Comparison of ENCODE assay signal across 14 cellular contexts in genomic region chr3:136266468-136266867, GRCh38. TPM values are rescaled to one million over a fixed set of nuclear protein-coding genes. Genes with fewer than 3 reads are reported as not detected.
DNase-seq lines count a peak whose midpoint lies in the region; ATAC-seq and TF ChIP-seq lines count a peak whose summit lies in the region.
"Had no signal": no experiment of that assay in that cellular context is flagged by ENCODE, and none has a peak within 500 bp of the region (broad histone marks: within the 10 kb centered on the region; RNA-seq: fewer than 3 reads in every experiment).

No MANE protein-coding gene starts in this region.

- H3K9me3 Mint-ChIP-seq in activated CD8-positive, alpha-beta memory T cell treated with anti-CD3 and anti-CD28 coated beads, Interleukin-2, amount 10 ng/mL, durations not matched to agents 7 days and 5 days (ENCODE audit: low read depth) = no peaks in the 10 kb centered on the region
- H3K9me3 Mint-ChIP-seq: H9 had no signal

- H4K20me1 ChIP-seq in SK-N-SH (ENCODE audit: insufficient read depth) = no peaks in the 10 kb centered on the region

- no peaks in the 10 kb centered on the region for H3K9me2 ChIP-seq in SK-N-SH

- no peak overlapping the region for H3K4me2 ChIP-seq in SK-N-SH

- peak overlapping the region in 1 of 2 experiments; percentile 17; a peak in 1 of 4 replicates for H3K27ac ChIP-seq in SK-N-SH (ENCODE audit: low read depth in 2 of 2, low read length in 1 of 2)
- H3K27ac ChIP-seq: parathyroid adenoma, vagina had no signal

- CTCF ChIA-PET in activated CD8-positive, alpha-beta memory T cell treated with anti-CD3 and anti-CD28 coated beads, Interleukin-2, amount 10 ng/mL, durations not matched to agents 7 days and 5 days (lab: Charles Lee) = no interaction called here
- CTCF ChIA-PET in SK-N-SH (lab: Yijun Ruan, JAX) = interaction anchor here (1.5 kb wide), 1 partner anchor 47 kb away, joined by 3 read pairs; no protein-coding TSS in a partner anchor

- H3K79me2 ChIP-seq in SK-N-SH (ENCODE audit: insufficient read depth) = peaks cover 4% of the 10 kb centered on the region; the same call in 1 of the 2 replicates
- H3K79me2 ChIP-seq: parathyroid adenoma had no signal

- H3F3A ChIP-seq in SK-N-SH (replicated peaks; ENCODE audit: insufficient read depth) = peaks cover 6% of the 10 kb centered on the region

- TF ChIP-seq CTCF in SK-N-SH (IDR thresholded peaks at IDR 0.05) = no peak

- H3K4me1 ChIP-seq in SK-N-SH (ENCODE audit: control insufficient read depth in 1 of 2, insufficient read depth in 2 of 2, low read depth in 1 of 2, low read length in 1 of 2) = peaks cover 0 to under 1% of the 10 kb centered on the region in 2 experiments; a peak in 1 of 4 replicates
- H3K4me1 ChIP-seq: parathyroid adenoma, vagina had no signal

- H3K36me3 ChIP-seq in SK-N-SH (replicated peaks in 1 of 2; ENCODE audit: control insufficient read depth in 1 of 2, insufficient read depth in 2 of 2, low read length in 1 of 2) = peaks cover 13 to 15% of the 10 kb centered on the region in 2 experiments

- H3K9ac ChIP-seq in SK-N-SH = no peak overlapping the region
- H3K9ac ChIP-seq: parathyroid adenoma had no signal

- H3K4me3 Mint-ChIP-seq in activated CD8-positive, alpha-beta memory T cell treated with anti-CD3 and anti-CD28 coated beads, Interleukin-2, amount 10 ng/mL, durations not matched to agents 7 days and 5 days = no peak overlapping the region
- H3K4me3 Mint-ChIP-seq: H9, WTC11 had no signal

- H3K9me3 ChIP-seq in SK-N-SH = no peaks in the 10 kb centered on the region
- H3K9me3 ChIP-seq: vagina had no signal

- no peak for ATAC-seq in activated CD8-positive, alpha-beta memory T cell treated with anti-CD3 and anti-CD28 coated beads, Interleukin-2, amount 10 ng/mL, durations not matched to agents 7 days and 5 days
- peak; percentile 66 for ATAC-seq in HG02938 (IDR thresholded peaks at IDR 0.05; ENCODE audit: unreplicated experiment)
- ATAC-seq: WTC11 had no signal

- 86% methylated on average over 4 of the region's 4 CpGs for WGBS in SK-N-SH (ENCODE audit: low lambda C conversion rate)

- no peak overlapping the region for H3K27ac Mint-ChIP-seq in activated CD8-positive, alpha-beta memory T cell treated with anti-CD3 and anti-CD28 coated beads, Interleukin-2, amount 10 ng/mL, durations not matched to agents 7 days and 5 days
- H3K27ac Mint-ChIP-seq: H9, WTC11 had no signal

- H3K27me3 ChIP-seq in SK-N-SH (ENCODE audit: insufficient read depth) = no peaks in the 10 kb centered on the region
- H3K27me3 ChIP-seq: vagina had no signal

- no peak overlapping the region for H3K4me3 ChIP-seq in SK-N-SH (ENCODE audit: low read depth in 2 of 2, low read length in 1 of 2)
- H3K4me3 ChIP-seq: vagina had no signal

- no peak for TF ChIP-seq EP300 in SK-N-SH (IDR thresholded peaks at IDR 0.05; ENCODE audit: borderline replicate concordance in 1 of 2, low read depth in 1 of 2, low read length in 1 of 2)

- H3K36me3 Mint-ChIP-seq in activated CD8-positive, alpha-beta memory T cell treated with anti-CD3 and anti-CD28 coated beads, Interleukin-2, amount 10 ng/mL, durations not matched to agents 7 days and 5 days = peaks cover 44% of the 10 kb centered on the region

- no peaks in the 10 kb centered on the region for H3K27me3 Mint-ChIP-seq in activated CD8-positive, alpha-beta memory T cell treated with anti-CD3 and anti-CD28 coated beads, Interleukin-2, amount 10 ng/mL, durations not matched to agents 7 days and 5 days

- H3K4me1 Mint-ChIP-seq in activated CD8-positive, alpha-beta memory T cell treated with anti-CD3 and anti-CD28 coated beads, Interleukin-2, amount 10 ng/mL, durations not matched to agents 7 days and 5 days = peaks cover 19% of the 10 kb centered on the region
- H3K4me1 Mint-ChIP-seq: WTC11 had no signal

- TF ChIP-seq RAD21 in SK-N-SH (IDR thresholded peaks at IDR 0.05; ENCODE audit: low read length) = no peak

- POLR2A ChIA-PET in SK-N-SH (lab: Yijun Ruan, JAX) = no interaction called here

- DNase-seq in activated CD8-positive, alpha-beta memory T cell treated with anti-CD3 and anti-CD28 coated beads, Interleukin-2, amount 10 ng/mL, durations not matched to agents 7 days and 5 days = peak; percentile 31
- DNase-seq in activated CD8-positive, alpha-beta memory T cell treated with anti-CD3 and anti-CD28 coated beads for 24 hours = no peak
- DNase-seq in SK-N-SH (no peak), renal cortical epithelial cell (ENCODE audit: low read depth) (peak; percentile 30), dedifferentiated amniotic fluid mesenchymal stem cell (ENCODE audit: extremely low spot score) (no peak), NCI-H1694 treated with DMSO at 0.1 percent for 48 hours (lab: John Stamatoyannopoulos, UW) (no peak), T-helper 1 cell (no peak)
- DNase-seq: ACHN, H9, Kasumi-1 had no signal

- H2AFZ ChIP-seq in SK-N-SH (ENCODE audit: low read depth) = no peak overlapping the region
- H2AFZ ChIP-seq: parathyroid adenoma had no signal

TF ChIP-seq in SK-N-SH, 30 proteins besides CTCF, POLR2A, EP300 and RAD21:
- TF ChIP-seq FOSL2 (IDR thresholded peaks at IDR 0.05; ENCODE audit: borderline replicate concordance, low read depth) (peak; percentile 59; the same call in 1 of the 2 replicates), JUND (IDR thresholded peaks at IDR 0.05) (peak; percentile 31; the same call in 1 of the 2 replicates), SIN3A (IDR thresholded peaks at IDR 0.05; ENCODE audit: borderline replicate concordance, low read depth, low read length) (no peak), REST (IDR thresholded peaks at IDR 0.05; ENCODE audit: low read depth, low read length) (no peak)

RNA-seq across cellular contexts. Expression of gene PCCB, which starts 16.3 kb away (rescaled TPM):
- total RNA-seq in activated CD8-positive, alpha-beta memory T cell treated with anti-CD3 and anti-CD28 coated beads, Interleukin-2, amount 10 ng/mL, durations not matched to agents 7 days and 5 days = 10 to 100 TPM; 34.5 to 39.2 TPM
- polyA plus RNA-seq in SK-N-SH (2012; rRNA removed) = 67.5 and 79.8 TPM in 2 replicates
- 61.2 and 68.6 TPM in 2 replicates for polyA plus RNA-seq in SK-N-SH (2012; cell fraction: cytosol; rRNA removed)
- polyA plus RNA-seq in SK-N-SH (2012; cell fraction: nucleus; rRNA removed) = 43.0 and 52.0 TPM in 2 replicates
- 86.1 and 111 TPM in 2 replicates for total RNA-seq in renal cortical epithelial cell

Comparison
In these comparisons a context has a peak if more than half of its experiments do, and no peak if none do; other contexts are left out.
1. DNase-seq: peak in activated CD8-positive, alpha-beta memory T cell treated with anti-CD3 and anti-CD28 coated beads, Interleukin-2, amount 10 ng/mL, durations not matched to agents 7 days and 5 days (single experiment) and renal cortical epithelial cell (single experiment); none in activated CD8-positive, alpha-beta memory T cell treated with anti-CD3 and anti-CD28 coated beads for 24 hours (single experiment), SK-N-SH (single experiment), dedifferentiated amniotic fluid mesenchymal stem cell (single experiment), NCI-H1694 treated with DMSO at 0.1 percent for 48 hours (single experiment) and T-helper 1 cell (0 of 5).